ENCODE assay signal across 22 cellular contexts in the genomic region with DNA sequence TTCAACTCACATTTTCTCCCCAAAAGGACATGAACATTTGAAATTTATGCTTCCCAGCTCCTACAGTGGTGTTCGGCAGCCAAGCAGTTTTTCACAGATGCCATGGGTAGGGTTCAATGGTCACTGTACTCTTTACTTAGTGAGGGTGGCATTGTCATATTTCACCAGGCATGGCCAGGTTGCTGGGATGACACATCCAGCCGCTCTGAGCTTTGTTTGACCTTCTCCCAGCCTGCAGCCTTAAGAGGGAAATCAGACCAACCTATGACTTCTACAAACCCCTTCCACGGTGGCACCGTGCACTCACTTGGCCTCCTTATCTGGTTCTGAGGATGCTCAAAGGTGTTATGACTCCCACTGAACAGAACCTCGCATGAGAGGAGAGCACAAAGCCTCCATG.
DNase-seq lines count a peak whose midpoint lies in the region; ATAC-seq, FAIRE-seq and TF ChIP-seq lines count a peak whose summit lies in the region.
"Had no signal": no experiment of that assay in that cellular context is flagged by ENCODE, and none has a peak within 500 bp of the region (broad histone marks: within the 10 kb centered on the region; RNA-seq: fewer than 3 reads in every experiment).

No MANE protein-coding gene starts in this region.

- peaks cover 5% of the 10 kb centered on the region for H3F3A ChIP-seq in neural progenitor cell (ENCODE audit: low read depth)

- H3K4me3 ChIP-seq in neural progenitor cell (no peak overlapping the region), kidney (ENCODE audit: low read length in 2 of 2) (no peak overlapping the region)
- H3K4me3 ChIP-seq: PC-9 had no signal

- H4K20me1 ChIP-seq in neural progenitor cell (ENCODE audit: low read depth) = no peaks in the 10 kb centered on the region

- H3K9me3 Mint-ChIP-seq in neural progenitor cell (peaks cover 5% of the 10 kb centered on the region), type B pancreatic cell (peaks cover 14% of the 10 kb centered on the region)
- H3K9me3 Mint-ChIP-seq in activated CD4-positive, alpha-beta T cell treated with anti-CD3 and anti-CD28 coated beads, Interleukin-2, amount 10 ng/mL, durations not matched to agents 7 days and 5 days = no peaks in the 10 kb centered on the region

- H3K4me2 ChIP-seq in neural progenitor cell = no peak overlapping the region
- H3K4me2 ChIP-seq: PC-9 had no signal

- no peak overlapping the region for H3K4me3 Mint-ChIP-seq in neural progenitor cell
- no peak overlapping the region for H3K4me3 Mint-ChIP-seq in activated CD4-positive, alpha-beta T cell treated with anti-CD3 and anti-CD28 coated beads, Interleukin-2, amount 10 ng/mL, durations not matched to agents 7 days and 5 days
- no peak overlapping the region for H3K4me3 Mint-ChIP-seq in type B pancreatic cell

- POLR2A ChIA-PET in activated CD4-positive, alpha-beta T cell treated with anti-CD3 and anti-CD28 coated beads, Interleukin-2, amount 10 ng/mL, durations not matched to agents 7 days and 5 days (lab: Charles Lee) = no interaction called here

- peak overlapping the region; percentile 84 for H3K27ac Mint-ChIP-seq in neural progenitor cell
- H3K27ac Mint-ChIP-seq in activated CD4-positive, alpha-beta T cell treated with anti-CD3 and anti-CD28 coated beads, Interleukin-2, amount 10 ng/mL, durations not matched to agents 7 days and 5 days = no peak overlapping the region
- no peak overlapping the region for H3K27ac Mint-ChIP-seq in type B pancreatic cell

- CTCF ChIA-PET in activated CD4-positive, alpha-beta T cell treated with anti-CD3 and anti-CD28 coated beads, Interleukin-2, amount 10 ng/mL, durations not matched to agents 7 days and 5 days (lab: Charles Lee) = no interaction called here

- H3K79me2 ChIP-seq in neural progenitor cell (ENCODE audit: low read depth) = no peaks in the 10 kb centered on the region

- peaks cover 1% of the 10 kb centered on the region for H3K36me3 Mint-ChIP-seq in neural progenitor cell
- H3K36me3 Mint-ChIP-seq in activated CD4-positive, alpha-beta T cell treated with anti-CD3 and anti-CD28 coated beads, Interleukin-2, amount 10 ng/mL, durations not matched to agents 7 days and 5 days (ENCODE audit: low read depth) = no peaks in the 10 kb centered on the region
- H3K36me3 Mint-ChIP-seq in type B pancreatic cell = peaks cover 5% of the 10 kb centered on the region

- H3K4me1 Mint-ChIP-seq in neural progenitor cell (peaks cover 43% of the 10 kb centered on the region), type B pancreatic cell (ENCODE audit: unreplicated experiment) (peaks cover 50% of the 10 kb centered on the region)
- no peaks in the 10 kb centered on the region for H3K4me1 Mint-ChIP-seq in activated CD4-positive, alpha-beta T cell treated with anti-CD3 and anti-CD28 coated beads, Interleukin-2, amount 10 ng/mL, durations not matched to agents 7 days and 5 days

- ATAC-seq in left lobe of liver (peak; percentile 82), GM18520 (IDR thresholded peaks at IDR 0.05; ENCODE audit: unreplicated experiment) (no peak)
- ATAC-seq: HCT116 had no signal

- no peaks in the 10 kb centered on the region for H3K9me3 ChIP-seq in neural progenitor cell (ENCODE audit: low read depth)
- no peaks in the 10 kb centered on the region for H3K9me3 ChIP-seq in kidney (ENCODE audit: control insufficient read depth in 1 of 2, low read length in 2 of 2)

- H3K27ac ChIP-seq in neural progenitor cell (no peak overlapping the region), kidney (ENCODE audit: low read depth in 2 of 2, low read length in 2 of 2) (no peak overlapping the region)
- H3K27ac ChIP-seq: PC-9, RWPE1 had no signal

- H3K9ac ChIP-seq in neural progenitor cell (no peak overlapping the region), kidney (ENCODE audit: low read length in 2 of 2) (no peak overlapping the region)

- H3K36me3 ChIP-seq in neural progenitor cell (no peaks in the 10 kb centered on the region), kidney (ENCODE audit: control insufficient read depth in 1 of 2, insufficient read depth in 2 of 2, low read length in 2 of 2) (no peaks in the 10 kb centered on the region)

- no peak for TF ChIP-seq CTCF in neural progenitor cell (IDR thresholded peaks at IDR 0.05)
- TF ChIP-seq CTCF in kidney (IDR thresholded peaks at IDR 0.05; ENCODE audit: borderline replicate concordance, extremely low read depth, insufficient read depth) = no peak
- TF ChIP-seq CTCF in type B pancreatic cell (conservative IDR thresholded peaks at IDR 0.05) = no peak

- H3K4me1 ChIP-seq in neural progenitor cell (peaks cover 17% of the 10 kb centered on the region), kidney (ENCODE audit: control insufficient read depth in 1 of 2, insufficient read depth in 1 of 2, low read depth in 1 of 2, low read length in 2 of 2) (peaks cover 4 to 6% of the 10 kb centered on the region in 2 donors)

- FAIRE-seq in kidney (lab: Jason Lieb, UNC) = no peak
- FAIRE-seq: D721Med, G401.6 had no signal

- no peaks in the 10 kb centered on the region for H3K27me3 ChIP-seq in neural progenitor cell

- no peak overlapping the region for H2AFZ ChIP-seq in neural progenitor cell (replicated peaks)
- H2AFZ ChIP-seq: PC-9 had no signal

- peaks cover 7% of the 10 kb centered on the region for H3K27me3 Mint-ChIP-seq in neural progenitor cell (ENCODE audit: insufficient read depth, low read depth)
- peaks cover 2% of the 10 kb centered on the region for H3K27me3 Mint-ChIP-seq in activated CD4-positive, alpha-beta T cell treated with anti-CD3 and anti-CD28 coated beads, Interleukin-2, amount 10 ng/mL, durations not matched to agents 7 days and 5 days
- no peaks in the 10 kb centered on the region for H3K27me3 Mint-ChIP-seq in type B pancreatic cell

- intact Hi-C loops in kidney (cut with DNase I) = no loop called here

- DNase-seq in COLO668 (lab: John Stamatoyannopoulos, UW; ENCODE audit: unreplicated experiment) = peak; percentile 60
- peak; percentile 13 for DNase-seq in NCI-H69 (lab: John Stamatoyannopoulos, UW)
- DNase-seq in left lobe of liver (ENCODE audit: low spot score) = peak; percentile 80
- no peak for DNase-seq in neural progenitor cell (ENCODE audit: low spot score)
- DNase-seq in activated CD4-positive, alpha-beta T cell treated with anti-CD3 and anti-CD28 coated beads, Interleukin-2, amount 10 ng/mL, durations not matched to agents 7 days and 5 days = no peak
- no peak for DNase-seq in kidney
- DNase-seq in type B pancreatic cell (ENCODE audit: extremely low spot score, unreplicated experiment) = no peak
- DNase-seq: 8988T, NCI-H1048, NCI-H1417, NCI-H1694 treated with DMSO at 0.1 percent for 48 hours, NCI-H2081 treated with DMSO at 0.1 percent for 48 hours, NCI-H2171, NCI-H446 treated with DMSO at 0.1 percent for 48 hours, NCI-H526, PC-9, SHP77 had no signal

Comparison
In these comparisons a context has a peak if more than half of its experiments do, and no peak if none do; other contexts are left out.
1. DNase-seq: peak in COLO668 (single experiment), NCI-H69 (single experiment) and left lobe of liver (single experiment); none in neural progenitor cell (single experiment), activated CD4-positive, alpha-beta T cell treated with anti-CD3 and anti-CD28 coated beads, Interleukin-2, amount 10 ng/mL, durations not matched to agents 7 days and 5 days (single experiment), kidney (single experiment) and type B pancreatic cell (single experiment).